In genomic region chr10:103661198-103661950, GRCh38 we compare ENCODE assay signal across 8 cellular contexts.
DNase-seq lines count a peak whose midpoint lies in the region; ATAC-seq and TF ChIP-seq lines count a peak whose summit lies in the region.

No MANE protein-coding gene starts in this region.

- H3K36me3 Mint-ChIP-seq in natural killer cell, result no peaks in the 10 kb centered on the region

- H3K27me3 Mint-ChIP-seq in natural killer cell (ENCODE audit: low read depth in 2 of 2), result no peaks in the 10 kb centered on the region

- H4K20me1 ChIP-seq in fibroblast of lung (ENCODE audit: control insufficient read depth, extremely low read depth, insufficient read depth, low read length), result no peaks in the 10 kb centered on the region

- peak overlapping the region; percentile 50 to 84 (median 65) for H3K4me3 ChIP-seq in fibroblast of lung (replicated peaks in 1 of 4; ENCODE audit: control extremely low read depth in 1 of 4, insufficient read depth in 1 of 4, low read depth in 3 of 4, low read length in 4 of 4)

- peak overlapping the region; percentile 85 to 94 for H3K27ac Mint-ChIP-seq in natural killer cell

- H3K4me1 ChIP-seq in ES-I3 (ENCODE audit: insufficient read depth, low read length) (peaks cover 6% of the 10 kb centered on the region; the same call in 1 of the 2 replicates), fibroblast of lung (ENCODE audit: control insufficient read depth, extremely low read depth, insufficient read depth, low read length) (peaks cover 6% of the 10 kb centered on the region)

- peak overlapping the region; percentile 95 for H3K4me3 Mint-ChIP-seq in natural killer cell

- H3K9ac ChIP-seq in ES-I3 (ENCODE audit: low read depth, low read length) (peak overlapping the region; percentile 34), fibroblast of lung (ENCODE audit: insufficient read depth, low read length) (peak overlapping the region; percentile 91)

- peaks cover 23 to 25% of the 10 kb centered on the region in 2 donors for H3K4me1 Mint-ChIP-seq in natural killer cell

- H3K9me3 ChIP-seq in ES-I3 (ENCODE audit: control insufficient read depth, insufficient read depth, low read length), result peaks cover 3% of the 10 kb centered on the region; the same call in 1 of the 2 replicates
- no peaks in the 10 kb centered on the region for H3K9me3 ChIP-seq in fibroblast of lung (ENCODE audit: control insufficient read depth, insufficient read depth, low read depth, low read length)

- H3K27me3 ChIP-seq in fibroblast of lung (ENCODE audit: control insufficient read depth, insufficient read depth, low read length), result no peaks in the 10 kb centered on the region

- intact Hi-C loops in natural killer cell (cut with micrococcal nuclease), result no loop called here

- peak overlapping the region; percentile 83 for H3K4me2 ChIP-seq in fibroblast of lung (ENCODE audit: extremely low read depth, insufficient read depth, low read length)

- no peak overlapping the region for H2AFZ ChIP-seq in fibroblast of lung (ENCODE audit: low read length)

- H3K36me3 ChIP-seq in ES-I3 (ENCODE audit: insufficient read depth, low read length), result peaks cover 6% of the 10 kb centered on the region; the same call in 1 of the 2 replicates
- peaks cover 12% of the 10 kb centered on the region for H3K36me3 ChIP-seq in fibroblast of lung (ENCODE audit: control insufficient read depth, insufficient read depth, low read length)

- no peak for TF ChIP-seq CTCF in fibroblast of lung (conservative IDR thresholded peaks at IDR 0.05 in 1 of 2, IDR thresholded peaks at IDR 0.05 in 1 of 2; ENCODE audit: low read depth in 1 of 2, low read length in 2 of 2)
- TF ChIP-seq CTCF in natural killer cell (IDR thresholded peaks at IDR 0.05), result no peak

- H3K27ac ChIP-seq in fibroblast of lung (ENCODE audit: insufficient read depth, low read length), result peak overlapping the region; percentile 93

- H3K9me3 Mint-ChIP-seq in natural killer cell, result peaks cover 0 to 3% of the 10 kb centered on the region in 2 donors

- peaks cover 52% of the 10 kb centered on the region for H3K79me2 ChIP-seq in fibroblast of lung (ENCODE audit: control insufficient read depth, insufficient read depth, low read length)

- DNase-seq in NCI-H2029 (lab: John Stamatoyannopoulos, UW) (peak; percentile 62), fibroblast of lung (ENCODE audit: low read depth in 2 of 2) (peak; percentile 88 to 96), natural killer cell (no peak), ureter (ENCODE audit: low spot score) (peak; percentile 86)
- peak; percentile 50 to 52 for DNase-seq in activated T-cell treated with anti-CD3 and anti-CD28 coated beads, Interleukin-2, amount 50 U/mL, for 48 hours

- ATAC-seq in natural killer cell (peak; percentile 60 to 76 (median 69)), GM19397 (IDR thresholded peaks at IDR 0.05; ENCODE audit: unreplicated experiment) (no peak), GM21515 (IDR thresholded peaks at IDR 0.05; ENCODE audit: unreplicated experiment) (no peak)

Comparison
In these comparisons a context has a peak if more than half of its experiments do, and no peak if none do; other contexts are left out.
1. ATAC-seq: peak in natural killer cell (3 of 3); none in GM19397 (single experiment) and GM21515 (single experiment).